In the genomic region with DNA sequence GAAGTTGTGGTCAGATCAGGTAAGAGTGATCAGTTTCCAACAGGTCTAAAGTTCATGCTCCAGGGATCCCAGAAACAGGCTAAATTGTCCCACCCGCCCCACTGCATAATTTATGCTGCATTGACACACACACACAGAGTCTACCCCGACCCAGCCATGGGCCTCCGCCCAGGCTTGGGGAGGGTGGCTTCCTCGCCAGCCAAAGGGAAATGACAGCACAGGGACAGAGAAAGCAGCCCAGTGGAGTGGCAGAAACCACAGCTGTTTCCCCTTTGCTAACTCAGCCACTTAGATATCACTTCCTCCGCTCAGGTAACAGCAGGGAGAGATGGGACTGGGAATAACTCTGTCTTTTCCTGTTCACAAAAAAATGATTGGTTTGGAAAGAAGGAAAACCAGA, we compare ENCODE assay signal across 10 cellular contexts. TPM values are rescaled to one million over a fixed set of nuclear protein-coding genes. Genes with fewer than 3 reads are reported as not detected.
DNase-seq lines count a peak whose midpoint lies in the region; FAIRE-seq and TF ChIP-seq lines count a peak whose summit lies in the region.
"Had no signal": no experiment of that assay in that cellular context is flagged by ENCODE, and none has a peak within 500 bp of the region (broad histone marks: within the 10 kb centered on the region; RNA-seq: fewer than 3 reads in every experiment).

No MANE protein-coding gene starts in this region.

- intact Hi-C loops in MCF 10A (cut with micrococcal nuclease), result no loop called here

- H3K4me1 Mint-ChIP-seq in HFFc6 (ENCODE audit: low read depth), result peaks cover 76% of the 10 kb centered on the region
- peaks cover 17% of the 10 kb centered on the region for H3K4me1 Mint-ChIP-seq in MCF 10A (ENCODE audit: insufficient read depth, unreplicated experiment)

- H3K9me3 Mint-ChIP-seq in HFFc6, result no peaks in the 10 kb centered on the region
- no peaks in the 10 kb centered on the region for H3K9me3 Mint-ChIP-seq in MCF 10A (ENCODE audit: unreplicated experiment)

- H3K9me1 ChIP-seq in keratinocyte (ENCODE audit: control insufficient read depth, extremely low read depth, insufficient read depth, low read length), result peaks cover 14% of the 10 kb centered on the region

- dilution Hi-C loops in keratinocyte (cut with MboI; ENCODE audit: extremely low pct_ligation_motif_present, low sequenced_read_pairs), result no loop called here

- BruUV-seq in MCF 10A (replicated peaks; lab: Mats Ljungman, UMichigan), result no TSS peak

- peaks cover 30% of the 10 kb centered on the region for H4K20me1 ChIP-seq in keratinocyte (ENCODE audit: control insufficient read depth, extremely low read depth, insufficient read depth, low read length)

- CTCF ChIA-PET in MCF 10A (lab: Yijun Ruan, JAX), result interaction anchor here (0.8 to 0.9 kb wide), 2 partner anchors 9 to 132 kb away, joined by 3 to 4 read pairs; no protein-coding TSS in a partner anchor

- peaks cover 14 to 61% of the 10 kb centered on the region in 2 experiments for H3K36me3 ChIP-seq in keratinocyte (ENCODE audit: control insufficient read depth in 2 of 2, extremely low read depth in 1 of 2, insufficient read depth in 2 of 2, low read length in 2 of 2)
- H3K36me3 ChIP-seq: thoracic aorta had no signal

- H3K79me2 ChIP-seq in keratinocyte (ENCODE audit: control insufficient read depth, insufficient read depth, low read length), result peaks cover 98% of the 10 kb centered on the region

- peak overlapping the region; percentile 33 for H3K27ac ChIP-seq in keratinocyte (ENCODE audit: control insufficient read depth, insufficient read depth, low read length)
- H3K27ac ChIP-seq: C4-2B, thoracic aorta had no signal

- no peak overlapping the region for H3K4me3 ChIP-seq in keratinocyte (ENCODE audit: control insufficient read depth in 2 of 3, extremely low read depth in 1 of 3, insufficient read depth in 2 of 3, low read depth in 1 of 3, low read length in 3 of 3)
- H3K4me3 ChIP-seq: thoracic aorta had no signal

- H3K4me3 Mint-ChIP-seq in HFFc6, result no peak overlapping the region
- H3K4me3 Mint-ChIP-seq in MCF 10A (ENCODE audit: unreplicated experiment), result no peak overlapping the region

- peaks cover 4% of the 10 kb centered on the region; the same call in 1 of the 2 replicates for H3K36me3 Mint-ChIP-seq in HFFc6 (ENCODE audit: low read depth)
- H3K36me3 Mint-ChIP-seq in MCF 10A (ENCODE audit: insufficient read depth, unreplicated experiment), result peaks cover 12% of the 10 kb centered on the region

- H3K9me3 ChIP-seq in keratinocyte (ENCODE audit: control insufficient read depth, low read depth, low read length), result no peaks in the 10 kb centered on the region
- H3K9me3 ChIP-seq: thoracic aorta had no signal

- H3K4me1 ChIP-seq in keratinocyte (ENCODE audit: control insufficient read depth, extremely low read depth, insufficient read depth, low read length), result peaks cover 81% of the 10 kb centered on the region

- no peak overlapping the region for H3K9ac ChIP-seq in keratinocyte (ENCODE audit: control insufficient read depth, extremely low read depth, insufficient read depth, low read length)

- peak; percentile 36 for FAIRE-seq in keratinocyte (lab: Jason Lieb, UNC)

- TF ChIP-seq CTCF in HFFc6 (IDR thresholded peaks at IDR 0.05) (no peak), keratinocyte (optimal IDR thresholded peaks at IDR 0.05 in 1 of 3, IDR thresholded peaks at IDR 0.05 in 1 of 3, conservative IDR thresholded peaks at IDR 0.05 in 1 of 3; ENCODE audit: extremely low read depth in 1 of 3, insufficient read depth in 2 of 3, low read length in 3 of 3) (no peak), MCF 10A (IDR thresholded peaks at IDR 0.05; ENCODE audit: unreplicated experiment) (no peak)

- H2AFZ ChIP-seq in keratinocyte (ENCODE audit: control insufficient read depth, low read length), result no peak overlapping the region

- H3K27me3 Mint-ChIP-seq in HFFc6 (ENCODE audit: insufficient read depth) (peaks cover 2% of the 10 kb centered on the region), MCF 10A (ENCODE audit: insufficient read depth, unreplicated experiment) (no peaks in the 10 kb centered on the region)

- H3K27ac Mint-ChIP-seq in HFFc6 (peak overlapping the region; percentile 61), MCF 10A (ENCODE audit: low read depth, unreplicated experiment) (no peak overlapping the region)

- H3K4me2 ChIP-seq in keratinocyte (ENCODE audit: control insufficient read depth, extremely low read depth, insufficient read depth, low read depth, low read length), result peak overlapping the region; percentile 25

- H3K27me3 ChIP-seq in keratinocyte (ENCODE audit: control insufficient read depth, extremely low read depth, insufficient read depth, low read length), result no peaks in the 10 kb centered on the region

- peak; percentile 53 to 64 for DNase-seq in AML-193 (lab: John Stamatoyannopoulos, UW)
- no peak for DNase-seq in HFFc6
- peak; percentile 19 to 40 for DNase-seq in activated CD4-positive, alpha-beta T cell treated with anti-CD3 and anti-CD28 coated beads, Interleukin-2, amount 50 U/mL, for 48 hours
- DNase-seq in keratinocyte (ENCODE audit: low read depth, low spot score), result no peak
- DNase-seq in NCI-H1048 (lab: John Stamatoyannopoulos, UW), result no peak
- no peak for DNase-seq in DMS53 treated with DMSO at 0.1 percent for 48 hours (lab: John Stamatoyannopoulos, UW; ENCODE audit: unreplicated experiment)
- no peak for DNase-seq in MCF 10A (ENCODE audit: unreplicated experiment)
- DNase-seq in NK-92 treated with Interleukin-12 subunit alpha and Interleukin-12 subunit beta, amount 100 ng/mL, for 24 hours (lab: John Stamatoyannopoulos, UW), result no peak

- POLR2A ChIA-PET in MCF 10A (lab: Yijun Ruan, JAX), result no interaction called here

RNA-seq across cellular contexts. Expression of a gene that starts 9.4 kb away (rescaled TPM):
- total RNA-seq in HFFc6 (2021; fragmentation: NEBNext Ultra II Directional; extraction: Animal tissue kit (Norgen Biotek cat#: 25700)), result 100 to 1,000 TPM in 2 of 6 experiments, 10 to 100 TPM in 4; 75.5 to 113 (median 81.1) TPM
- polyA plus RNA-seq in keratinocyte, result 31.0 to 56.6 TPM (median 33.9 TPM) in 3 replicates
- polyA plus RNA-seq in keratinocyte (2011; ENCODE audit: low read depth), result 22.4 TPM
- polyA plus RNA-seq in keratinocyte (2011; cell fraction: cytosol; rRNA removed), result 32.2 and 35.6 TPM in 2 replicates
- 116 and 136 TPM in 2 replicates for polyA plus RNA-seq in keratinocyte (2011; cell fraction: nucleus; rRNA removed)
- 46.1 and 73.7 TPM in 2 replicates for polyA plus RNA-seq in keratinocyte (2012; ENCODE audit: low replicate concordance)
- polyA minus RNA-seq in keratinocyte, result 46.4 to 127 TPM (median 59.1 TPM) in 3 replicates
- 63.7 TPM for polyA minus RNA-seq in keratinocyte (2011; cell fraction: cytosol; rRNA and poly(A)+ RNA removed)
- 88.9 and 140 TPM in 2 replicates for polyA minus RNA-seq in keratinocyte (2011; cell fraction: nucleus; rRNA and poly(A)+ RNA removed)
- 13.2 and 15.0 TPM in 2 replicates for total RNA-seq in MCF 10A (2022)

Comparison
In these comparisons a context has a peak if more than half of its experiments do, and no peak if none do; other contexts are left out.
1. DNase-seq: peak in AML-193 (2 of 2) and activated CD4-positive, alpha-beta T cell treated with anti-CD3 and anti-CD28 coated beads, Interleukin-2, amount 50 U/mL, for 48 hours (2 of 2); none in HFFc6 (single experiment), keratinocyte (single experiment), NCI-H1048 (single experiment), DMS53 treated with DMSO at 0.1 percent for 48 hours (single experiment), MCF 10A (single experiment) and NK-92 treated with Interleukin-12 subunit alpha and Interleukin-12 subunit beta, amount 100 ng/mL, for 24 hours (single experiment).